9 cellular contexts compared by ENCODE assay signal in the genomic region with DNA sequence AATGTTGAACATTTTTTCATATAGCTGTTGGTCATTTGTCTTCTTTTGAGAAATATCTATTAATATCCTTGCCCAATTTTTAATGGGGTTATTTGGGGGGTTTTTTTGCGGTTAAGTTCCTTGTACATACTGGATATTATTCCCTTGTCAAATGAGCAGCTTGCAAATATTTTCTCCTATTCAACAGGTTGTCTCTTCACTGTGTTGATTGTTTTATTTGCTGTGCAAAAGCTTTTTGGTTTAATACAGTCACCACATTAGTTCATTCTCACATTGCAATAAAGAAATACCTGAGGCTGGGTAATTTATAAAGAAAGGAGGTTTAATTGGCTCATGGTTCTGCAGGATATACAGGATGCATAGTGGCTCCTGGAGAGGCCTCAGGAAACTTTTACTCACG.
"Had no signal": no experiment of that assay in that cellular context is flagged by ENCODE, and none has a peak within 500 bp of the region (broad histone marks: within the 10 kb centered on the region; RNA-seq: fewer than 3 reads in every experiment).

No MANE protein-coding gene starts in this region.

- DNase-seq: GOT3, H9, HCEC 1CT, HFFc6, IMR-90, KG1 had no signal

- H3K4me3 ChIP-seq: K562 had no signal

- FAIRE-seq: H54, HTR-8/SVneo, K562 had no signal
